Comparison of ENCODE assay signal across 9 cellular contexts in genomic region chr2:205734436-205734835, GRCh38. TPM values are rescaled to one million over a fixed set of nuclear protein-coding genes. Genes with fewer than 3 reads are reported as not detected.
DNase-seq lines count a peak whose midpoint lies in the region; ATAC-seq lines count a peak whose summit lies in the region.
"Had no signal": no experiment of that assay in that cellular context is flagged by ENCODE, and none has a peak within 500 bp of the region (broad histone marks: within the 10 kb centered on the region; RNA-seq: fewer than 3 reads in every experiment).

No MANE protein-coding gene starts in this region.

- H3K27me3 Mint-ChIP-seq in dendritic cell treated with granulocyte-macrophage colony-stimulating factor and Interleukin-4, amounts not matched to agents 40 ng/mL and 50 ng/mL, for 4 days: peaks cover 4% of the 10 kb centered on the region
- peaks cover 0 to 4% (median 0%) of the 10 kb centered on the region in 5 donors for H3K27me3 Mint-ChIP-seq in naive thymus-derived CD8-positive, alpha-beta T cell

- POLR2A ChIA-PET in naive thymus-derived CD8-positive, alpha-beta T cell (lab: Charles Lee): no interaction called here

- peak overlapping the region; percentile 65 for H3K27ac Mint-ChIP-seq in dendritic cell treated with granulocyte-macrophage colony-stimulating factor and Interleukin-4, amounts not matched to agents 40 ng/mL and 50 ng/mL, for 4 days
- H3K27ac Mint-ChIP-seq in naive thymus-derived CD8-positive, alpha-beta T cell: no peak overlapping the region

- peaks cover 48% of the 10 kb centered on the region for H3K4me1 Mint-ChIP-seq in dendritic cell treated with granulocyte-macrophage colony-stimulating factor and Interleukin-4, amounts not matched to agents 40 ng/mL and 50 ng/mL, for 4 days (ENCODE audit: low read depth)
- no peaks in the 10 kb centered on the region for H3K4me1 Mint-ChIP-seq in naive thymus-derived CD8-positive, alpha-beta T cell

- H3K9me3 Mint-ChIP-seq in dendritic cell treated with granulocyte-macrophage colony-stimulating factor and Interleukin-4, amounts not matched to agents 40 ng/mL and 50 ng/mL, for 4 days: no peaks in the 10 kb centered on the region
- no peaks in the 10 kb centered on the region for H3K9me3 Mint-ChIP-seq in naive thymus-derived CD8-positive, alpha-beta T cell

- ATAC-seq in naive thymus-derived CD8-positive, alpha-beta T cell: no peak
- no peak for ATAC-seq in GM18907 (IDR thresholded peaks at IDR 0.05; ENCODE audit: unreplicated experiment)

- H3K36me3 Mint-ChIP-seq in dendritic cell treated with granulocyte-macrophage colony-stimulating factor and Interleukin-4, amounts not matched to agents 40 ng/mL and 50 ng/mL, for 4 days (ENCODE audit: low read depth): peaks cover 90% of the 10 kb centered on the region
- no peaks in the 10 kb centered on the region for H3K36me3 Mint-ChIP-seq in naive thymus-derived CD8-positive, alpha-beta T cell

- intact Hi-C loops in dendritic cell treated with granulocyte-macrophage colony-stimulating factor and Interleukin-4, amounts not matched to agents 40 ng/mL and 50 ng/mL, for 4 days (cut with micrococcal nuclease): no loop called here

- H3K4me3 Mint-ChIP-seq in dendritic cell treated with granulocyte-macrophage colony-stimulating factor and Interleukin-4, amounts not matched to agents 40 ng/mL and 50 ng/mL, for 4 days: no peak overlapping the region
- H3K4me3 Mint-ChIP-seq in naive thymus-derived CD8-positive, alpha-beta T cell: no peak overlapping the region

- DNase-seq in AG20443 (ENCODE audit: low spot score) (peak; percentile 80), NCI-H2227 (lab: John Stamatoyannopoulos, UW; ENCODE audit: unreplicated experiment) (peak; percentile 24), mucosa of gallbladder (ENCODE audit: low spot score) (peak; percentile 71), amniotic stem cell (lab: John Stamatoyannopoulos, UW) (no peak)
- no peak for DNase-seq in NK-92 treated with Interleukin-12 subunit alpha and Interleukin-12 subunit beta, amount 100 ng/mL, for 24 hours (lab: John Stamatoyannopoulos, UW)
- DNase-seq in naive thymus-derived CD8-positive, alpha-beta T cell: no peak
- DNase-seq: activated CD4-positive, alpha-beta T cell treated with anti-CD3 and anti-CD28 coated beads, Interleukin-2, amount 50 U/mL, for 4 hours had no signal

RNA-seq across cellular contexts. Expression of gene NRP2, which starts 52.1 kb away (rescaled TPM):
- total RNA-seq in mucosa of gallbladder: 146 TPM
- total RNA-seq in naive thymus-derived CD8-positive, alpha-beta T cell: 1 to 10 TPM in 1 of 2 experiments, under 1 TPM in 1; 0.82 to 1.1 TPM
- polyA plus RNA-seq in naive thymus-derived CD8-positive, alpha-beta T cell: not detected

Comparison
In these comparisons a context has a peak if more than half of its experiments do, and no peak if none do; other contexts are left out.
1. DNase-seq: peak in AG20443 (single experiment), NCI-H2227 (single experiment) and mucosa of gallbladder (single experiment); none in NK-92 treated with Interleukin-12 subunit alpha and Interleukin-12 subunit beta, amount 100 ng/mL, for 24 hours (single experiment), amniotic stem cell (single experiment) and naive thymus-derived CD8-positive, alpha-beta T cell (0 of 10).
2. RNA of gene NRP2, which starts 52.1 kb away (total RNA-seq): 146 TPM in mucosa of gallbladder (single experiment); 0.82 to 1.1 TPM in naive thymus-derived CD8-positive, alpha-beta T cell; every median in the first group is over 10 times any median in the second.